20 cellular contexts compared by ENCODE assay signal in the genomic region with DNA sequence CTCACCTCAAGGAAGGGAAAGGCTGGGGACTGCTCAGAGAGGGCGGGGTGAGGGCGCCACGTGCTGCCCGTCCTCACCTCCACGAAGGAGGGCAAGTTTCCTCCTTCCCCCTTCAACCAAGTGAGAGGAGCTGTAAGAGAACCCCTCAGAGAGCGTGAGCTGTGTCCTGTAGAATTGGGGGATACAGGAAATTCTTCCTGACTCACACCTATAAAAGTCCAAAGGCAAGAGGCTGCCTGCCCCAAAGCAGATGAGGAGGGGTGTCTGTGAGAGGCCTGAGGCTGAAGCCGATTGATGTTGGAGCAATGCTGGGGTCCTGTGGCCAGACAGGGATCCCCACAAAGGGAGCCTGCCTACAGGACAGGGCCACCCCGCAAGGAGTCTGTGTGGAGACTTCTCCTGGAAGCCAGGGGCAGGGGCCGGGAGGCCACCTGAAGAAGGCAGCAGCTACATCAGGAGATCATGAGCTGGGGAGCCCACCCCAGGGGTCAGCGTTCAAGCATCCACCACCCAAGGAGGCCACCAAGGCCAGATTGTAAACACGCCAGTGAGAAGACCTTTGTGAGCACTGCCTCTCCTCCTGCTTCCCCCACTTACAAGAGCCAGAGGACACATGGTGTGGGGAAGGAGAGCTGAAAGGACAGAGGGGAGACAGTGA. TPM values are rescaled to one million over a fixed set of nuclear protein-coding genes. Genes with fewer than 3 reads are reported as not detected.
A peak's percentile ranks its signal among the peaks of the same experiment; 100 is the strongest.
DNase-seq lines count a peak whose midpoint lies in the region; ATAC-seq, FAIRE-seq and TF ChIP-seq lines count a peak whose summit lies in the region.
"Had no signal": no experiment of that assay in that cellular context is flagged by ENCODE, and none has a peak within 500 bp of the region (broad histone marks: within the 10 kb centered on the region; RNA-seq: fewer than 3 reads in every experiment).

No MANE protein-coding gene starts in this region.

- DNase-seq in A549 (ENCODE audit: low read depth in 1 of 2, low spot score in 1 of 2): no peak
- no peak for DNase-seq in HCT116 (ENCODE audit: low read depth, low spot score)
- no peak for DNase-seq in esophagus muscularis mucosa (ENCODE audit: extremely low spot score)
- no peak for DNase-seq in sigmoid colon
- DNase-seq in HuH-7.5 (ENCODE audit: low spot score): no peak
- DNase-seq in activated CD4-positive, alpha-beta T cell treated with anti-CD3 and anti-CD28 coated beads, Interleukin-2, amount 10 ng/mL, durations not matched to agents 24 days and 14 days: no peak
- no peak for DNase-seq in NCI-H2171 treated with DMSO at 0.1 percent for 48 hours (lab: John Stamatoyannopoulos, UW)
- DNase-seq: activated CD4-positive, alpha-beta T cell treated with anti-CD3 and anti-CD28 coated beads for 48 hours; activated naive CD4-positive, alpha-beta T cell treated with anti-CD3 and anti-CD28 coated beads, Interleukin-2, amount 50 U/mL, for 16 hours; activated T-cell treated with anti-CD3 and anti-CD28 coated beads for 4 hours; effector CD4-positive, alpha-beta T cell; NCI-H1436; right lobe of liver; SJCRH30; stimulated activated CD4-positive, alpha-beta T cell treated with anti-CD3 and anti-CD28 coated beads, Interleukin-4, amount 100 ng/mL, for 24 hours; T1000 had no signal

- H3K27me3 Mint-ChIP-seq in activated CD4-positive, alpha-beta T cell treated with anti-CD3 and anti-CD28 coated beads, Interleukin-2, amount 10 ng/mL, durations not matched to agents 24 days and 14 days: peaks cover 2% of the 10 kb centered on the region

- BruUV-seq in HCT116 (replicated peaks; lab: Mats Ljungman, UMichigan): no TSS peak

- H3K27ac ChIP-seq in A549 (peak overlapping the region; percentile 87), HCT116 (ENCODE audit: low read depth, low read length) (no peak overlapping the region), esophagus muscularis mucosa (replicated peaks in 1 of 4) (peak overlapping the region; percentile 78 to 84 (median 80)), sigmoid colon (peak overlapping the region; percentile 75 to 90 (median 81))
- H3K27ac ChIP-seq: right lobe of liver, SJCRH30 had no signal

- no peaks in the 10 kb centered on the region for H3K9me3 Mint-ChIP-seq in activated CD4-positive, alpha-beta T cell treated with anti-CD3 and anti-CD28 coated beads, Interleukin-2, amount 10 ng/mL, durations not matched to agents 24 days and 14 days

- intact Hi-C loops in HCT116 (cut with micrococcal nuclease) (loop anchor here (5.0 kb wide), 1 partner anchor 479 kb away; a partner anchor contains a TSS), esophagus muscularis mucosa (cut with DNase I) (no loop called here), sigmoid colon (cut with DNase I) (no loop called here)
- intact Hi-C loops in activated CD4-positive, alpha-beta T cell treated with anti-CD3 and anti-CD28 coated beads, Interleukin-2, amount 10 ng/mL, durations not matched to agents 24 days and 14 days (cut with micrococcal nuclease): no loop called here

- 86% methylated on average over 9 of the region's 11 CpGs for WGBS in A549 (ENCODE audit: missing lambda C conversion rate)
- 86% methylated on average over 9 of the region's 11 CpGs for whole genome bisulfite sequencing in esophagus muscularis mucosa
- WGBS in sigmoid colon, 2 donors: 76 to 86% methylated on average over 11 of the region's 11 CpGs

- no peak for FAIRE-seq in A549 (lab: Jason Lieb, UNC)
- FAIRE-seq: bronchial epithelial cell had no signal

- H3K36me3 ChIP-seq in HCT116 (ENCODE audit: control insufficient read depth in 1 of 2, insufficient read depth in 2 of 2, low read length in 2 of 2): no peaks in the 10 kb centered on the region
- H3K36me3 ChIP-seq in esophagus muscularis mucosa: no peaks in the 10 kb centered on the region
- no peaks in the 10 kb centered on the region for H3K36me3 ChIP-seq in sigmoid colon
- H3K36me3 ChIP-seq: right lobe of liver, SJCRH30 had no signal

- no peak overlapping the region for H3K27ac Mint-ChIP-seq in activated CD4-positive, alpha-beta T cell treated with anti-CD3 and anti-CD28 coated beads, Interleukin-2, amount 10 ng/mL, durations not matched to agents 24 days and 14 days

- H3K9me3 ChIP-seq in A549: no peaks in the 10 kb centered on the region
- no peaks in the 10 kb centered on the region for H3K9me3 ChIP-seq in HCT116 (ENCODE audit: control insufficient read depth in 1 of 2, insufficient read depth in 1 of 2, low read depth in 1 of 2, low read length in 2 of 2)
- H3K9me3 ChIP-seq in esophagus muscularis mucosa: no peaks in the 10 kb centered on the region
- H3K9me3 ChIP-seq in sigmoid colon: no peaks in the 10 kb centered on the region
- H3K9me3 ChIP-seq: right lobe of liver, SJCRH30 had no signal

- CTCF ChIA-PET in A549 (lab: Yijun Ruan, JAX): interaction anchor here (0.7 to 13.0 kb wide), 13 partner anchors 8 to 168 kb away, joined by 3 to 273 read pairs (median 6); a partner anchor contains a TSS
- CTCF ChIA-PET in HCT116 (lab: Charles Lee): interaction anchor here (0.8 to 1.8 kb wide), 5 partner anchors 8 to 155 kb away, joined by 3 to 5 read pairs (median 4); a partner anchor contains a TSS

- H3K27me3 ChIP-seq in HCT116 (ENCODE audit: insufficient read depth, low read length): no peaks in the 10 kb centered on the region
- no peaks in the 10 kb centered on the region for H3K27me3 ChIP-seq in esophagus muscularis mucosa
- H3K27me3 ChIP-seq in sigmoid colon: no peaks in the 10 kb centered on the region
- H3K27me3 ChIP-seq: right lobe of liver, SJCRH30 had no signal

- POLR2A ChIA-PET in A549 (lab: Yijun Ruan, JAX) (no interaction called here), HCT116 (lab: Charles Lee) (interaction anchor here (1.0 to 1.4 kb wide), 2 partner anchors 28 to 220 kb away, joined by 3 read pairs; a partner anchor contains a TSS)

- peak overlapping the region; percentile 47; the same call in 1 of the 2 replicates for H3K9ac ChIP-seq in HCT116 (ENCODE audit: low read length)

- peaks cover 17% of the 10 kb centered on the region for H3K4me1 Mint-ChIP-seq in activated CD4-positive, alpha-beta T cell treated with anti-CD3 and anti-CD28 coated beads, Interleukin-2, amount 10 ng/mL, durations not matched to agents 24 days and 14 days

- TF ChIP-seq RAD21 in A549 (conservative IDR thresholded peaks at IDR 0.05 in 1 of 2, IDR thresholded peaks at IDR 0.05 in 1 of 2): no peak
- no peak for TF ChIP-seq RAD21 in HCT116 (IDR thresholded peaks at IDR 0.05; ENCODE audit: low read depth)

- H4K20me1 ChIP-seq in HCT116 (ENCODE audit: insufficient read depth): no peaks in the 10 kb centered on the region

- H3K4me3 ChIP-seq in A549 (no peak overlapping the region), HCT116 (replicated peaks in 1 of 2; ENCODE audit: low read depth in 1 of 2, low read length in 2 of 2) (no peak overlapping the region), esophagus muscularis mucosa (no peak overlapping the region), sigmoid colon (no peak overlapping the region)
- H3K4me3 ChIP-seq: right lobe of liver, SJCRH30 had no signal

- no peak for TF ChIP-seq CTCF in A549 (IDR thresholded peaks at IDR 0.05)
- TF ChIP-seq CTCF in HCT116 (IDR thresholded peaks at IDR 0.05 in 2 of 3, conservative IDR thresholded peaks at IDR 0.05 in 1 of 3; ENCODE audit: borderline replicate concordance in 1 of 3, insufficient read depth in 1 of 3, low read depth in 2 of 3, low read length in 2 of 3): no peak
- TF ChIP-seq CTCF in esophagus muscularis mucosa (IDR thresholded peaks at IDR 0.05): no peak
- TF ChIP-seq CTCF in sigmoid colon (IDR thresholded peaks at IDR 0.05): no peak

- H2AFZ ChIP-seq in HCT116 (ENCODE audit: low read depth, low read length, poor library complexity, severe bottlenecking): no peak overlapping the region

- TF ChIP-seq POLR2A in A549 (IDR thresholded peaks at IDR 0.05; ENCODE audit: low read length) (no peak), HCT116 (IDR thresholded peaks at IDR 0.05; ENCODE audit: borderline replicate concordance, extremely low read depth, insufficient read depth, insufficient read length) (no peak), esophagus muscularis mucosa (IDR thresholded peaks at IDR 0.05; ENCODE audit: low read depth) (no peak), sigmoid colon (IDR thresholded peaks at IDR 0.05) (no peak)

- no peak for TF ChIP-seq EP300 in A549 (IDR thresholded peaks at IDR 0.05)
- TF ChIP-seq EP300 in esophagus muscularis mucosa (IDR thresholded peaks at IDR 0.05): no peak
- no peak for TF ChIP-seq EP300 in sigmoid colon (IDR thresholded peaks at IDR 0.05)

- H3K4me1 ChIP-seq in A549: peaks cover 39% of the 10 kb centered on the region
- peaks cover 23 to 69% of the 10 kb centered on the region in 2 experiments for H3K4me1 ChIP-seq in HCT116 (ENCODE audit: control insufficient read depth in 1 of 2, insufficient read depth in 2 of 2, low read length in 2 of 2)
- H3K4me1 ChIP-seq in esophagus muscularis mucosa: peaks cover 19 to 41% (median 37%) of the 10 kb centered on the region in 4 donors
- peaks cover 0 to 39% (median 32%) of the 10 kb centered on the region in 4 donors for H3K4me1 ChIP-seq in sigmoid colon

- H3K4me2 ChIP-seq in A549 (peak overlapping the region; percentile 78; the same call in 2 of the 3 replicates), HCT116 (ENCODE audit: low read length) (peak overlapping the region; percentile 65)

- no peaks in the 10 kb centered on the region for H3K9me2 ChIP-seq in HCT116 (ENCODE audit: insufficient read depth)

- H3K36me3 Mint-ChIP-seq in activated CD4-positive, alpha-beta T cell treated with anti-CD3 and anti-CD28 coated beads, Interleukin-2, amount 10 ng/mL, durations not matched to agents 24 days and 14 days (ENCODE audit: low read depth): no peaks in the 10 kb centered on the region

- H3K4me3 Mint-ChIP-seq in activated CD4-positive, alpha-beta T cell treated with anti-CD3 and anti-CD28 coated beads, Interleukin-2, amount 10 ng/mL, durations not matched to agents 24 days and 14 days: no peak overlapping the region

- RAD21 ChIA-PET in HCT116 (lab: Charles Lee; ENCODE audit: low non-redundant PET in 1 of 2, low total read pairs in 2 of 2, uncharacterized antibody in 2 of 2, unreplicated experiment in 2 of 2): no interaction called here

- ATAC-seq in A549: no peak
- no peak for ATAC-seq in HCT116
- no peak for ATAC-seq in GM18511 (IDR thresholded peaks at IDR 0.05; ENCODE audit: unreplicated experiment)
- ATAC-seq: left lobe of liver had no signal

- H3K79me2 ChIP-seq in HCT116 (ENCODE audit: insufficient read depth, low read length): no peaks in the 10 kb centered on the region

RNA-seq across cellular contexts. Expression of a gene that starts 27.7 kb away (rescaled TPM):
- polyA plus RNA-seq in A549 (2011; rRNA removed) (898 and 1,226 TPM in 2 replicates), A549 (2017; fragmentation: RNase III; extraction: RNeasy Plus Mini Kit Qiagen cat#74134 plus additional on column Dnase treatment) (2,810 to 4,567 TPM (median 3,552 TPM) in 3 replicates), sigmoid colon (1,000 to 10,000 TPM; 4,079 to 7,223 (median 4,178) TPM)
- polyA plus RNA-seq in A549 (2012; cell fraction: cytosol; rRNA removed): 1,879 and 1,929 TPM in 2 replicates
- 562 and 1,121 TPM in 2 replicates for polyA plus RNA-seq in A549 (2012; cell fraction: nucleus; rRNA removed)
- polyA minus RNA-seq in A549 (2011; rRNA and poly(A)+ RNA removed): 472 and 476 TPM in 2 replicates
- total RNA-seq in HCT116 (2021; ENCODE audit: unreplicated experiment) (1,633 TPM), esophagus muscularis mucosa (100 to 1,000 TPM; 432 to 759 (median 607) TPM), sigmoid colon (1,000 to 10,000 TPM in 1 of 4 donors, 100 to 1,000 TPM in 3; 445 to 1,159 (median 590) TPM)
- polyA plus RNA-seq in HCT116 (2012): 3,046 and 3,157 TPM in 2 replicates
- 166 and 174 TPM in 2 replicates for total RNA-seq in activated CD4-positive, alpha-beta T cell treated with anti-CD3 and anti-CD28 coated beads, Interleukin-2, amount 10 ng/mL, durations not matched to agents 24 days and 14 days
- polyA plus RNA-seq: neural cell had no signal

RNA-seq across cellular contexts. Expression of a gene that starts 32.7 kb away (rescaled TPM):
- polyA plus RNA-seq in A549 (2011; rRNA removed): 0.48 and 0.68 TPM in 2 replicates
- 0.52 and 1.1 TPM in 2 replicates for polyA plus RNA-seq in A549 (2012; cell fraction: cytosol; rRNA removed)
- 0.92 and 1.3 TPM in 2 replicates for polyA plus RNA-seq in A549 (2012; cell fraction: nucleus; rRNA removed)
- 0.17 to 0.57 TPM (median 0.45 TPM) in 3 replicates for polyA plus RNA-seq in A549 (2017; fragmentation: RNase III; extraction: RNeasy Plus Mini Kit Qiagen cat#74134 plus additional on column Dnase treatment)
- not detected in 2 replicates for polyA minus RNA-seq in A549 (2011; rRNA and poly(A)+ RNA removed)
- total RNA-seq in HCT116 (2021; ENCODE audit: unreplicated experiment): 6.0 TPM
- 4.3 and 5.1 TPM in 2 replicates for polyA plus RNA-seq in HCT116 (2012)
- total RNA-seq in esophagus muscularis mucosa: under 1 TPM in 1 of 4 donors, not detected in 3; 0.98 TPM
- total RNA-seq in sigmoid colon: not detected
- polyA plus RNA-seq in sigmoid colon: not detected
- total RNA-seq in activated CD4-positive, alpha-beta T cell treated with anti-CD3 and anti-CD28 coated beads, Interleukin-2, amount 10 ng/mL, durations not matched to agents 24 days and 14 days: 2.3 and 2.6 TPM in 2 replicates
- total RNA-seq: bronchial epithelial cell, left lobe of liver, right lobe of liver, SJCRH30 had no signal
- polyA plus RNA-seq: neural cell had no signal

RNA-seq across cellular contexts. Expression of a gene that starts 37.6 kb away (rescaled TPM):
- polyA plus RNA-seq in A549 (2011; rRNA removed) (590 and 814 TPM in 2 replicates), A549 (2017; fragmentation: RNase III; extraction: RNeasy Plus Mini Kit Qiagen cat#74134 plus additional on column Dnase treatment) (2,180 to 3,189 TPM (median 2,584 TPM) in 3 replicates), sigmoid colon (100 to 1,000 TPM; 304 to 499 (median 336) TPM)
- 813 and 885 TPM in 2 replicates for polyA plus RNA-seq in A549 (2012; cell fraction: cytosol; rRNA removed)
- 347 and 601 TPM in 2 replicates for polyA plus RNA-seq in A549 (2012; cell fraction: nucleus; rRNA removed)
- 170 and 175 TPM in 2 replicates for polyA minus RNA-seq in A549 (2011; rRNA and poly(A)+ RNA removed)
- total RNA-seq in HCT116 (2021; ENCODE audit: unreplicated experiment) (384 TPM), esophagus muscularis mucosa (100 to 1,000 TPM; 154 to 362 (median 273) TPM), sigmoid colon (100 to 1,000 TPM; 189 to 486 (median 288) TPM)
- 374 and 390 TPM in 2 replicates for polyA plus RNA-seq in HCT116 (2012)
- total RNA-seq in activated CD4-positive, alpha-beta T cell treated with anti-CD3 and anti-CD28 coated beads, Interleukin-2, amount 10 ng/mL, durations not matched to agents 24 days and 14 days: 132 and 134 TPM in 2 replicates
- polyA plus RNA-seq: neural cell had no signal

RNA-seq across cellular contexts. Expression of a gene that starts 41.0 kb away (rescaled TPM):
- polyA plus RNA-seq in A549 (2011; rRNA removed): 25.0 and 25.4 TPM in 2 replicates
- 73.2 and 85.8 TPM in 2 replicates for polyA plus RNA-seq in A549 (2012; cell fraction: cytosol; rRNA removed)
- 64.8 and 72.8 TPM in 2 replicates for polyA plus RNA-seq in A549 (2012; cell fraction: nucleus; rRNA removed)
- 71.1 to 88.9 TPM (median 74.0 TPM) in 3 replicates for polyA plus RNA-seq in A549 (2017; fragmentation: RNase III; extraction: RNeasy Plus Mini Kit Qiagen cat#74134 plus additional on column Dnase treatment)
- polyA minus RNA-seq in A549 (2011; rRNA and poly(A)+ RNA removed): 16.9 and 18.6 TPM in 2 replicates
- total RNA-seq in HCT116 (2021; ENCODE audit: unreplicated experiment): 4.2 TPM
- polyA plus RNA-seq in HCT116 (2012): 5.2 and 7.9 TPM in 2 replicates
- total RNA-seq in esophagus muscularis mucosa: 1 to 10 TPM in 3 of 4 donors, not detected in 1; 2.1 to 4.2 (median 2.7) TPM
- 1 to 10 TPM; 1.1 to 4.3 (median 2.2) TPM for total RNA-seq in sigmoid colon
- polyA plus RNA-seq in sigmoid colon: 1 to 10 TPM; 1.4 to 3.9 (median 3.6) TPM
- total RNA-seq in activated CD4-positive, alpha-beta T cell treated with anti-CD3 and anti-CD28 coated beads, Interleukin-2, amount 10 ng/mL, durations not matched to agents 24 days and 14 days: not detected in 2 replicates
- total RNA-seq: left lobe of liver had no signal
- polyA plus RNA-seq: neural cell had no signal

RNA-seq across cellular contexts. Expression of a gene that starts 47.6 kb away (rescaled TPM):
- polyA plus RNA-seq in A549 (2011; rRNA removed): not detected in 2 replicates
- not detected in 2 replicates for polyA plus RNA-seq in A549 (2012; cell fraction: cytosol; rRNA removed)
- not detected in 2 replicates for polyA plus RNA-seq in A549 (2012; cell fraction: nucleus; rRNA removed)
- polyA plus RNA-seq in A549 (2017; fragmentation: RNase III; extraction: RNeasy Plus Mini Kit Qiagen cat#74134 plus additional on column Dnase treatment): not detected in 3 replicates
- not detected in 2 replicates for polyA minus RNA-seq in A549 (2011; rRNA and poly(A)+ RNA removed)
- total RNA-seq in HCT116 (2021; ENCODE audit: unreplicated experiment): not detected
- polyA plus RNA-seq in HCT116 (2012): 0.29 TPM in 1 of 2 replicates, not detected in the other
- not detected for total RNA-seq in esophagus muscularis mucosa
- not detected for total RNA-seq in sigmoid colon
- not detected for polyA plus RNA-seq in sigmoid colon
- total RNA-seq in activated CD4-positive, alpha-beta T cell treated with anti-CD3 and anti-CD28 coated beads, Interleukin-2, amount 10 ng/mL, durations not matched to agents 24 days and 14 days: not detected in 2 replicates
- total RNA-seq: bronchial epithelial cell, left lobe of liver, right lobe of liver, SJCRH30 had no signal
- polyA plus RNA-seq: neural cell had no signal
